ENCODE assay signal across 8 cellular contexts in genomic region chr2:43605079-43605655, GRCh38. TPM values are rescaled to one million over a fixed set of nuclear protein-coding genes. Genes with fewer than 3 reads are reported as not detected.
DNase-seq lines count a peak whose midpoint lies in the region; ATAC-seq and TF ChIP-seq lines count a peak whose summit lies in the region.

No MANE protein-coding gene starts in this region.

- H3K4me3 ChIP-seq in AG04450 (ENCODE audit: low read depth, low read length): no peak overlapping the region
- H3K4me3 ChIP-seq in GM12865 (ENCODE audit: low read depth, low read length): no peak overlapping the region
- H3K4me3 ChIP-seq in retinal pigment epithelial cell (ENCODE audit: low read length): no peak overlapping the region

- no peak overlapping the region for H3K27ac ChIP-seq in AG04450 (ENCODE audit: low read depth, low read length)

- H3K27me3 Mint-ChIP-seq in activated CD4-positive, alpha-beta memory T cell treated with anti-CD3 and anti-CD28 coated beads, Interleukin-2, amount 10 ng/mL, durations not matched to agents 7 days and 5 days: peaks cover 2% of the 10 kb centered on the region

- CTCF ChIA-PET in AG04450 (lab: Charles Lee): interaction anchor here (0.5 to 1.6 kb wide), 20 partner anchors 8 to 1034 kb away, joined by 3 to 7 read pairs (median 3); partner anchors contain the start of gene THADA
- CTCF ChIA-PET in activated CD4-positive, alpha-beta memory T cell treated with anti-CD3 and anti-CD28 coated beads, Interleukin-2, amount 10 ng/mL, durations not matched to agents 7 days and 5 days (lab: Charles Lee): interaction anchor here (0.6 to 3.4 kb wide), 9 partner anchors 8 to 795 kb away, joined by 3 to 36 read pairs (median 4); partner anchors contain the start of genes PLEKHH2 and THADA

- POLR2A ChIA-PET in AG04450 (lab: Yijun Ruan, JAX): interaction anchor here (2.2 kb wide), 1 partner anchor 9 kb away, joined by 18 read pairs; the partner anchor contains the start of gene THADA
- POLR2A ChIA-PET in activated CD4-positive, alpha-beta memory T cell treated with anti-CD3 and anti-CD28 coated beads, Interleukin-2, amount 10 ng/mL, durations not matched to agents 7 days and 5 days (lab: Charles Lee): interaction anchor here (2.3 kb wide), 1 partner anchor 9 kb away, joined by 20 read pairs; the partner anchor contains the start of gene THADA

- H3K4me1 Mint-ChIP-seq in activated CD4-positive, alpha-beta memory T cell treated with anti-CD3 and anti-CD28 coated beads, Interleukin-2, amount 10 ng/mL, durations not matched to agents 7 days and 5 days: peaks cover 13% of the 10 kb centered on the region

- peak overlapping the region; percentile 40 for H3K27ac Mint-ChIP-seq in activated CD4-positive, alpha-beta memory T cell treated with anti-CD3 and anti-CD28 coated beads, Interleukin-2, amount 10 ng/mL, durations not matched to agents 7 days and 5 days

- no peak for ATAC-seq in GM21528 (IDR thresholded peaks at IDR 0.05; ENCODE audit: low FRiP score, unreplicated experiment)
- ATAC-seq in GM19324 (IDR thresholded peaks at IDR 0.05; ENCODE audit: low FRiP score, unreplicated experiment): no peak

- no peaks in the 10 kb centered on the region for H3K27me3 ChIP-seq in AG04450 (ENCODE audit: control insufficient read depth, insufficient read depth, low read length)

- no peaks in the 10 kb centered on the region for H3K9me3 Mint-ChIP-seq in activated CD4-positive, alpha-beta memory T cell treated with anti-CD3 and anti-CD28 coated beads, Interleukin-2, amount 10 ng/mL, durations not matched to agents 7 days and 5 days

- no peaks in the 10 kb centered on the region for H3K36me3 Mint-ChIP-seq in activated CD4-positive, alpha-beta memory T cell treated with anti-CD3 and anti-CD28 coated beads, Interleukin-2, amount 10 ng/mL, durations not matched to agents 7 days and 5 days (ENCODE audit: low read depth)

- DNase-seq in AG04450 (ENCODE audit: low read depth, low spot score): no peak
- peak; percentile 49 for DNase-seq in GM12865 (ENCODE audit: low read depth)
- peak; percentile 42 for DNase-seq in NCI-H2196 (lab: John Stamatoyannopoulos, UW; ENCODE audit: unreplicated experiment)
- DNase-seq in activated CD4-positive, alpha-beta memory T cell treated with anti-CD3 and anti-CD28 coated beads, Interleukin-2, amount 10 ng/mL, durations not matched to agents 7 days and 5 days: peak; percentile 46
- peak; percentile 26 for DNase-seq in germinal center (ENCODE audit: low spot score)
- DNase-seq in retinal pigment epithelial cell (ENCODE audit: low read depth): no peak

- peak; percentile 74 for TF ChIP-seq CTCF in AG04450 (IDR thresholded peaks at IDR 0.05; ENCODE audit: low read depth, low read length)
- TF ChIP-seq CTCF in GM12865 (IDR thresholded peaks at IDR 0.05; ENCODE audit: insufficient read depth, low read depth, low read length, missing control alignments): peak; percentile 43
- peak; percentile 73 for TF ChIP-seq CTCF in retinal pigment epithelial cell (conservative IDR thresholded peaks at IDR 0.05; ENCODE audit: low read depth, low read length)

- no peaks in the 10 kb centered on the region for H3K9me3 ChIP-seq in AG04450 (ENCODE audit: control insufficient read depth, insufficient read depth, low read length)

- H3K4me3 Mint-ChIP-seq in activated CD4-positive, alpha-beta memory T cell treated with anti-CD3 and anti-CD28 coated beads, Interleukin-2, amount 10 ng/mL, durations not matched to agents 7 days and 5 days: no peak overlapping the region

RNA-seq across cellular contexts. Expression of gene THADA, which starts 9.3 kb away (rescaled TPM):
- polyA plus RNA-seq in AG04450 (2011; rRNA removed): 15.0 and 17.8 TPM in 2 replicates
- polyA minus RNA-seq in AG04450 (2011; rRNA and poly(A)+ RNA removed): 56.8 and 68.0 TPM in 2 replicates
- total RNA-seq in activated CD4-positive, alpha-beta memory T cell treated with anti-CD3 and anti-CD28 coated beads, Interleukin-2, amount 10 ng/mL, durations not matched to agents 7 days and 5 days: 10 to 100 TPM; 21.6 to 25.8 TPM

RNA-seq across cellular contexts. Expression of gene PLEKHH2, which starts 31.9 kb away (rescaled TPM):
- 4.5 and 6.0 TPM in 2 replicates for polyA plus RNA-seq in AG04450 (2011; rRNA removed)
- 2.8 and 3.8 TPM in 2 replicates for polyA minus RNA-seq in AG04450 (2011; rRNA and poly(A)+ RNA removed)
- under 1 TPM; 0.35 to 0.48 TPM for total RNA-seq in activated CD4-positive, alpha-beta memory T cell treated with anti-CD3 and anti-CD28 coated beads, Interleukin-2, amount 10 ng/mL, durations not matched to agents 7 days and 5 days

Comparison
In these comparisons a context has a peak if more than half of its experiments do, and no peak if none do; other contexts are left out.
1. DNase-seq: peak in GM12865 (single experiment), NCI-H2196 (single experiment), activated CD4-positive, alpha-beta memory T cell treated with anti-CD3 and anti-CD28 coated beads, Interleukin-2, amount 10 ng/mL, durations not matched to agents 7 days and 5 days (single experiment) and germinal center (single experiment); none in AG04450 (single experiment) and retinal pigment epithelial cell (single experiment).
2. Peak in every context shown above with its lines, with median percentiles within 50 percentile points of each other: CTCF ChIP-seq.